8 cellular contexts compared by ENCODE assay signal in the genomic region with DNA sequence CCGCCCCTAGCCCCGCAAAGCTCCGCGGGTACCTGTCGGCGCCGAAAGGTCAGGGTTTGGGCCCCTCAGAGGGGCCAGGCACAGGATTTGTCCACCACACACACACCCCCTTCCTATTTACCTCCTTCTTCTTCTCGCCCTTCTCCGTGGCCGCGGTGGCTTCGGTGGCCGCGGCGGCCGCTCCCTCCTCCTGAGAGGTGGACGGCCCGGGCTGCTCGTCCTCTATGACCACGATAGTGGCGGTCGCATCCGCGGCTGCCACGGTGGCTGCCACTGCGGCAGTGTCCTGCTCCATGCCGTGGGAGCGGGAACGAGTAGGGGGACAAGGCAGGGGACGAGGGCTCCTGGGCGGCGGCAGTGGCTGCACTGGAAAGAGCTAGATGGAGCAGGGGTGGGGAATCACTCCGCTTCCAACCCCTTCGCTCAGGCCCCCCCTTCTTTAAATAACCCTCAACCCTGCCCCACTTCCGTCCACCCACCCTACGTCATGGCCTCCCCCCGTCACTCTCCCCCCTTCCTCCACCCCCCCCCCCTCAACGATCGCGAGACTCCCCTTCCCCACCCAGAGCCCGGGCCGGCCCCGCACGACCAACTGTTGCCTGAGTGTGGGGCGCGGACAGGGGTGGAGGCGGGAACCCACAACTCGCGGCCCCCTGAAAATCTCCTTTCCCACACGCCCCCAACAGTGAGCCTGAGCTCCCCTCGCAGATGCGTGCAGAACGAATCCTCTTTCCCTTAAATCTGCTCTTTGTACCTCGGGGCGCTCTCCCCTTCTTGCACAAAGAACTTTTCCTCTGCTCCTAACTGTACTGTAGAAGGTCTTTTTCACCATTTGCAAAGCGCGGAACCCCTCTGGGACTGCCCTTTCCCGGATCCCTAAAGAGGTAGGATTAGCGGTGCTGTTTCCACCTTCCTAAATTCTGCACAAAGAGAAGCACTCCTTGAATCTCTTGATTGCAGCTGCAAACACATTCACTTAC. TPM values are rescaled to one million over a fixed set of nuclear protein-coding genes. Genes with fewer than 3 reads are reported as not detected.
DNase-seq lines count a peak whose midpoint lies in the region; ATAC-seq, FAIRE-seq and TF ChIP-seq lines count a peak whose summit lies in the region.

A gene with protein sequence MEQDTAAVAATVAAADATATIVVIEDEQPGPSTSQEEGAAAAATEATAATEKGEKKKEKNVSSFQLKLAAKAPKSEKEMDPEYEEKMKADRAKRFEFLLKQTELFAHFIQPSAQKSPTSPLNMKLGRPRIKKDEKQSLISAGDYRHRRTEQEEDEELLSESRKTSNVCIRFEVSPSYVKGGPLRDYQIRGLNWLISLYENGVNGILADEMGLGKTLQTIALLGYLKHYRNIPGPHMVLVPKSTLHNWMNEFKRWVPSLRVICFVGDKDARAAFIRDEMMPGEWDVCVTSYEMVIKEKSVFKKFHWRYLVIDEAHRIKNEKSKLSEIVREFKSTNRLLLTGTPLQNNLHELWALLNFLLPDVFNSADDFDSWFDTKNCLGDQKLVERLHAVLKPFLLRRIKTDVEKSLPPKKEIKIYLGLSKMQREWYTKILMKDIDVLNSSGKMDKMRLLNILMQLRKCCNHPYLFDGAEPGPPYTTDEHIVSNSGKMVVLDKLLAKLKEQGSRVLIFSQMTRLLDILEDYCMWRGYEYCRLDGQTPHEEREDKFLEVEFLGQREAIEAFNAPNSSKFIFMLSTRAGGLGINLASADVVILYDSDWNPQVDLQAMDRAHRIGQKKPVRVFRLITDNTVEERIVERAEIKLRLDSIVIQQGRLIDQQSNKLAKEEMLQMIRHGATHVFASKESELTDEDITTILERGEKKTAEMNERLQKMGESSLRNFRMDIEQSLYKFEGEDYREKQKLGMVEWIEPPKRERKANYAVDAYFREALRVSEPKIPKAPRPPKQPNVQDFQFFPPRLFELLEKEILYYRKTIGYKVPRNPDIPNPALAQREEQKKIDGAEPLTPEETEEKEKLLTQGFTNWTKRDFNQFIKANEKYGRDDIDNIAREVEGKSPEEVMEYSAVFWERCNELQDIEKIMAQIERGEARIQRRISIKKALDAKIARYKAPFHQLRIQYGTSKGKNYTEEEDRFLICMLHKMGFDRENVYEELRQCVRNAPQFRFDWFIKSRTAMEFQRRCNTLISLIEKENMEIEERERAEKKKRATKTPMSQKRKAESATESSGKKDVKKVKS (minus strand): TSS at position 415 of the 980 bp plus-strand sequence. CDS start 120 bp downstream, at position 295.

- H2BK5ac ChIP-seq in trophoblast cell (ENCODE audit: low read depth, low read length, poor library complexity) = peak within 1 kb of the TSS; percentile 81

- H3K14ac ChIP-seq in trophoblast cell (ENCODE audit: low read length) = peak within 1 kb of the TSS; percentile 100

- H3K9ac ChIP-seq in K562 (ENCODE audit: insufficient read depth in 1 of 2, low read depth in 2 of 2, low read length in 2 of 2) = peak within 1 kb of the TSS in 1 of 2 experiments; percentile 81; a peak in 2 of 4 replicates
- peak within 1 kb of the TSS; percentile 84 for H3K9ac ChIP-seq in trophoblast cell (ENCODE audit: low read length)

- in situ Hi-C loops in K562 (cut with MboI) = no loop called here

- intact Hi-C loops in K562 (cut with micrococcal nuclease) (no loop called here), right cardiac atrium (cut with DNase I) (no loop called here)

- peak within 1 kb of the TSS; percentile 88 for H4K12ac ChIP-seq in trophoblast cell (ENCODE audit: low read depth, low read length)

- no peaks in the 10 kb centered on the region for H3K27me3 ChIP-seq in K562 (ENCODE audit: control insufficient read depth in 2 of 2, insufficient read depth in 2 of 2, low read length in 2 of 2)
- H3K27me3 ChIP-seq in right cardiac atrium (ENCODE audit: control insufficient read depth, insufficient read depth) = no peaks in the 10 kb centered on the region
- H3K27me3 ChIP-seq in trophoblast cell (ENCODE audit: insufficient read depth, low read length) = no peaks in the 10 kb centered on the region

- H4K8ac ChIP-seq in trophoblast cell (ENCODE audit: low read depth, low read length) = peak within 1 kb of the TSS; percentile 92

- TF ChIP-seq RAD21 in K562 (CRISPR knock-in tag; conservative IDR thresholded peaks at IDR 0.05 in 1 of 2, IDR thresholded peaks at IDR 0.05 in 1 of 2) = no peak

- peak within 1 kb of the TSS; percentile 74 for H2AFZ ChIP-seq in K562 (ENCODE audit: low read depth, low read length)
- peak within 1 kb of the TSS; percentile 61 for H2AFZ ChIP-seq in trophoblast cell (ENCODE audit: insufficient read depth, low read length, poor library complexity)

- H3K4me3 ChIP-seq in GM08714 (ENCODE audit: low read length) (peak within 1 kb of the TSS; percentile 56), K562 (peak within 1 kb of the TSS; percentile 49), right cardiac atrium (ENCODE audit: low read length) (peak within 1 kb of the TSS; percentile 89), trophoblast cell (ENCODE audit: low read depth, low read length) (peak within 1 kb of the TSS; percentile 99)

- H3K4me1 ChIP-seq in K562 (replicated peaks in 1 of 2; ENCODE audit: control insufficient read depth in 2 of 2, insufficient read depth in 2 of 2, low read length in 2 of 2) (peaks cover 0 to 12% of the 10 kb centered on the region in 2 experiments; a peak in 2 of 5 replicates), right cardiac atrium (ENCODE audit: control insufficient read depth, insufficient read depth, low read length) (no peaks in the 10 kb centered on the region), trophoblast cell (ENCODE audit: control insufficient read depth in 1 of 2, insufficient read depth in 2 of 2, low read length in 2 of 2) (no peaks in the 10 kb centered on the region)

- no peak for TF ChIP-seq CTCF in K562 (IDR thresholded peaks at IDR 0.05 in 2 of 3, conservative IDR thresholded peaks at IDR 0.05 in 1 of 3; ENCODE audit: insufficient read depth in 2 of 3, low read depth in 1 of 3, low read length in 3 of 3)

- no peaks in the 10 kb centered on the region for H3K9me1 ChIP-seq in K562 (ENCODE audit: control insufficient read depth, insufficient read depth, low read length)

- peak within 1 kb of the TSS; percentile 68 for H3K4me2 ChIP-seq in K562 (ENCODE audit: insufficient read depth, low read length)
- H3K4me2 ChIP-seq in trophoblast cell (ENCODE audit: low read length) = peak within 1 kb of the TSS; percentile 76

- WGBS in K562 (ENCODE audit: insufficient coverage, low coverage, missing lambda C conversion rate) = 18% methylated on average over 32 of the region's 59 CpGs
- 3% methylated on average over 51 of the region's 59 CpGs for WGBS in right cardiac atrium
- no CpG with 5 or more reads among the region's 59 CpGs for WGBS in trophoblast cell (ENCODE audit: extremely low coverage, insufficient coverage, insufficient read length)

- DNase-seq in NCI-H2227 (lab: John Stamatoyannopoulos, UW; ENCODE audit: unreplicated experiment) (peak; percentile 81), K562 (ENCODE audit: extremely low read depth in 1 of 4, low spot score in 3 of 4) (peak in 3 of 4 experiments; percentile 11 to 24 (median 20)), right cardiac atrium (peak; percentile 53 to 81 (median 75)), trophoblast cell (peak; percentile 9 to 23), NCI-H1048 (lab: John Stamatoyannopoulos, UW) (no peak), CD1c-positive myeloid dendritic cell (ENCODE audit: extremely low spot score) (no peak)

- CTCF ChIA-PET in K562 (lab: Yijun Ruan, JAX; ENCODE audit: low intra/inter-chr PET ratio) = no interaction called here

- H2BK120ac ChIP-seq in trophoblast cell (ENCODE audit: insufficient read depth, low read length, poor library complexity) = peak within 1 kb of the TSS; percentile 94

- H3K79me2 ChIP-seq in K562 (ENCODE audit: control insufficient read depth, insufficient read depth, low read length) (no peaks in the 10 kb centered on the region), trophoblast cell (ENCODE audit: control insufficient read depth, insufficient read depth, low read length, poor library complexity) (peaks cover 6% of the 10 kb centered on the region)

- H4K91ac ChIP-seq in trophoblast cell (ENCODE audit: low read depth, low read length) = peak within 1 kb of the TSS; percentile 88

- ATAC-seq in K562 (peak; percentile 80), right cardiac atrium (peak; percentile 89 to 91), GM21576 (IDR thresholded peaks at IDR 0.05; ENCODE audit: unreplicated experiment) (no peak)

- no TSS peak for BruUV-seq in K562 (replicated peaks; lab: Mats Ljungman, UMichigan)

- peak within 1 kb of the TSS; percentile 93 for H3K18ac ChIP-seq in trophoblast cell (ENCODE audit: low read length)

- POLR2A ChIA-PET in K562 (lab: Yijun Ruan, JAX) = no interaction called here

- H3K79me1 ChIP-seq in trophoblast cell (ENCODE audit: low read length) = peaks cover 12% of the 10 kb centered on the region

- peak within 1 kb of the TSS; percentile 96 for H3K4ac ChIP-seq in trophoblast cell (ENCODE audit: low read depth, low read length)

- no peak for FAIRE-seq in K562 (lab: Jason Lieb, UNC)

- H3K9me3 ChIP-seq in K562 (replicated peaks; ENCODE audit: control insufficient read depth, insufficient read depth, low read depth, low read length) = no peaks in the 10 kb centered on the region
- no peaks in the 10 kb centered on the region for H3K9me3 ChIP-seq in right cardiac atrium (ENCODE audit: control insufficient read depth, low read length)
- no peaks in the 10 kb centered on the region for H3K9me3 ChIP-seq in trophoblast cell (ENCODE audit: insufficient read depth, low read depth, low read length)

- TF ChIP-seq EP300 in K562 (IDR thresholded peaks at IDR 0.05; ENCODE audit: low read length) = no peak

- H2AK5ac ChIP-seq in trophoblast cell (ENCODE audit: low read length) = peak within 1 kb of the TSS; percentile 21

- no peak for TF ChIP-seq POLR2A in K562 (conservative IDR thresholded peaks at IDR 0.05)

- H3K36me3 ChIP-seq in K562 (ENCODE audit: control insufficient read depth, insufficient read depth, low read length) (no peaks in the 10 kb centered on the region), trophoblast cell (ENCODE audit: control insufficient read depth in 1 of 2, insufficient read depth in 2 of 2, low read length in 2 of 2) (no peaks in the 10 kb centered on the region)

- H4K20me1 ChIP-seq in K562 (replicated peaks; ENCODE audit: control insufficient read depth, insufficient read depth, low read length) = no peaks in the 10 kb centered on the region

- H2BK12ac ChIP-seq in trophoblast cell (ENCODE audit: low read length) = peak within 1 kb of the TSS; percentile 1

- no peak within 1 kb of the TSS for H3K27ac ChIP-seq in K562 (ENCODE audit: extremely low read depth, low read depth, low read length)
- peak within 1 kb of the TSS; percentile 85 for H3K27ac ChIP-seq in right cardiac atrium (ENCODE audit: low read length)
- peak within 1 kb of the TSS; percentile 82 for H3K27ac ChIP-seq in trophoblast cell (ENCODE audit: low read depth, low read length)

- no peak within 1 kb of the TSS for H3K23ac ChIP-seq in trophoblast cell (ENCODE audit: low read length)

RNA-seq across cellular contexts. Expression of the gene that starts here (rescaled TPM):
- 0.42 and 1.4 TPM in 2 replicates for total RNA-seq in K562 (2011; cell fraction: chromatin; rRNA removed; ENCODE audit: low replicate concordance)
- 0.13 and 0.17 TPM in 2 replicates for total RNA-seq in K562 (2011; cell fraction: nucleolus; rRNA removed)
- total RNA-seq in K562 (2011; cell fraction: nucleoplasm; rRNA removed) = 0.37 and 0.38 TPM in 2 replicates
- total RNA-seq in K562 (2014; rRNA removed) (1.1 and 1.7 TPM in 2 replicates), K562 (2014; rRNA removed; fragmentation: Illumina TruSeq; extraction: Trizol) (2.0 and 2.6 TPM in 2 replicates), K562 (2015; rRNA removed; fragmentation: Illumina TruSeq; extraction: Trizol) (3.0 and 3.1 TPM in 2 replicates), K562 (2021) (1.7 TPM in 2 replicates), right cardiac atrium (10 to 100 TPM; 35.6 to 41.5 (median 39.6) TPM)
- polyA plus RNA-seq in K562 (2011; rRNA removed) (0.68 and 2.9 TPM in 2 replicates), K562 (2014; fragmentation: Illumina TruSeq; extraction: Trizol) (1.8 and 2.4 TPM in 2 replicates), K562 (2014; fragmentation: Nextera tagmentation; extraction: Ambion mirVana) (under 1 TPM; 0.42 to 0.52 TPM), K562 (2014; rRNA removed) (1.8 and 2.0 TPM in 2 replicates), right cardiac atrium (20.0 TPM)
- 0.27 and 0.34 TPM in 2 replicates for polyA plus RNA-seq in K562 (2011; cell fraction: cytosol; rRNA removed)
- 0.25 and 0.48 TPM in 2 replicates for polyA plus RNA-seq in K562 (2011; cell fraction: nucleus; rRNA removed)
- 2.1 and 2.3 TPM in 2 replicates for polyA plus RNA-seq in K562 (2012)
- 1.2 and 2.8 TPM in 2 replicates for polyA minus RNA-seq in K562 (2011; rRNA and poly(A)+ RNA removed)
- 0.73 and 1.0 TPM in 2 replicates for polyA minus RNA-seq in K562 (2011; cell fraction: cytosol; rRNA and poly(A)+ RNA removed)
- 0.67 and 0.78 TPM in 2 replicates for polyA minus RNA-seq in K562 (2011; cell fraction: nucleus; rRNA and poly(A)+ RNA removed)
- 68.6 and 70.1 TPM in 2 replicates for polyA plus RNA-seq in trophoblast cell (2013)

Comparison
In these comparisons a context has a peak if more than half of its experiments do, and no peak if none do; other contexts are left out.
1. RNA of the gene that starts here (total RNA-seq): 35.6 to 41.5 TPM in right cardiac atrium; 0.13 to 3.1 TPM in K562; every median in the first group is over 4 times any median in the second.
2. H3K4me3 ChIP-seq: peak in every context shown above with its lines; median percentile 99 in trophoblast cell; 89 in right cardiac atrium; 56 in GM08714; 49 in K562.
3. DNase-seq: peak in NCI-H2227 (single experiment), K562 (3 of 4), right cardiac atrium (3 of 3) and trophoblast cell (2 of 2); none in NCI-H1048 (single experiment) and CD1c-positive myeloid dendritic cell (single experiment).